ENCODE assay signal across 1 cellular context in genomic region chr17:49634487-49634865, GRCh38.
TF ChIP-seq lines count a peak whose summit lies in the region.

No MANE protein-coding gene starts in this region.

TF ChIP-seq in GM23338, 12 proteins besides CTCF, POLR2A, EP300 and RAD21 (continued from another document):
- TF ChIP-seq ZNF462 (CRISPR knock-in tag; IDR thresholded peaks at IDR 0.05) (no peak), JUNB (IDR thresholded peaks at IDR 0.05; ENCODE audit: unreplicated experiment) (no peak)
